ENCODE assay signal across 26 cellular contexts in the genomic region with DNA sequence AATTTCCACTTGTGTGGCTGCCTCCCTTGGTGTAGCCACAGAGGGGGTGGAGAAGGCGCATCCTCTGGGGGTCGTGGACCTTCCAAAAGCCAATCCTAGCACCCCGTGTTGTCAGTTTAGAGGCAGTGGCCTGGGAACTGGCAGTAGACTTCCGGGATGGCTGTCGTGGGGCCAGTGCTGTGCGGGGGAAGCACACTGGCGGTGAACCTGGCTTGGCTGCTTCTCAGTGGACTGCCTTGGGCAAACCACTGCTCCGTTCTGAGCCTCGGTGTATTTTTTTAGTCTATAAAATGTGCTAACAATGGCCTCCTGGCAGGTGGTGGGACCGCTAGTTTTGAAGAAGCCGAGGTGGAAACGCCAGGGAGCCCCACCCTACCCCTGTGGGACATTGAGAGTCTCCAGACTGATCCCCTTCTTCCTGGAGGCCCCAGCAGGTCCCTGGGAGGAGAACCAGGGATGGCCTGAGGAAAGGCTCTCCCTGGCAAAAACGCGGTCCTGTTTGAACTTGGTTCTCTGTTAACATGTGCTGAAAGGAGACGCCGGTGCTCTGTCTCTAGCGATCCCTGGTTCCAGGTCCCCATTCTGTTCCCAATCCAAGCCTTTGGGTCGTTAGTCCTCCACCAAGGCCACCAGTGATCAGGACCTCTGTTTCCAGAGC.
DNase-seq lines count a peak whose midpoint lies in the region; ATAC-seq and TF ChIP-seq lines count a peak whose summit lies in the region.
"Had no signal": no experiment of that assay in that cellular context is flagged by ENCODE, and none has a peak within 500 bp of the region (broad histone marks: within the 10 kb centered on the region; RNA-seq: fewer than 3 reads in every experiment).

No MANE protein-coding gene starts in this region.

- peak overlapping the region; percentile 22 for H3K9ac ChIP-seq in HUES6 (ENCODE audit: low read length)
- H3K9ac ChIP-seq: GM23248 had no signal

- H3K9me3 ChIP-seq in HUES6 (ENCODE audit: control insufficient read depth, insufficient read depth, low read depth, low read length) (no peaks in the 10 kb centered on the region), suprapubic skin (no peaks in the 10 kb centered on the region)
- H3K9me3 ChIP-seq: left ventricle myocardium inferior, sigmoid colon, transverse colon had no signal

- TF ChIP-seq POLR2A in suprapubic skin (IDR thresholded peaks at IDR 0.05), result no peak

- H3K4me3 ChIP-seq in HUES6 (ENCODE audit: low read depth, low read length) (no peak overlapping the region), suprapubic skin (no peak overlapping the region)
- H3K4me3 ChIP-seq: GM23248, left ventricle myocardium inferior, sigmoid colon, transverse colon had no signal

- no peak overlapping the region for H3K4me3 Mint-ChIP-seq in chondrocyte (ENCODE audit: unreplicated experiment)
- H3K4me3 Mint-ChIP-seq in mesothelial cell of epicardium, result no peak overlapping the region
- H3K4me3 Mint-ChIP-seq: activated CD4-positive, alpha-beta T cell treated with anti-CD3 and anti-CD28 coated beads, Interleukin-2, amount 10 ng/mL, durations not matched to agents 7 days and 5 days; activated CD8-positive, alpha-beta memory T cell treated with anti-CD3 and anti-CD28 coated beads, Interleukin-2, amount 10 ng/mL, durations not matched to agents 7 days and 5 days; CD8-positive, alpha-beta T cell; immature natural killer cell; natural killer cell treated with Interleukin-12 subunit alpha and Interleukin-12 subunit beta and Interleukin-15 and Interleukin-18, amount 100 ng/mL, for 72 hours; stimulated activated naive CD8-positive, alpha-beta T cell treated with anti-CD3 and anti-CD28 coated beads, Interleukin-15, amount 100 ng/mL, for 72 hours had no signal

- H3K36me3 Mint-ChIP-seq in chondrocyte (ENCODE audit: low read depth) (no peaks in the 10 kb centered on the region), mesothelial cell of epicardium (no peaks in the 10 kb centered on the region)
- H3K36me3 Mint-ChIP-seq: activated CD8-positive, alpha-beta memory T cell treated with anti-CD3 and anti-CD28 coated beads, Interleukin-2, amount 10 ng/mL, durations not matched to agents 7 days and 5 days; natural killer cell treated with Interleukin-12 subunit alpha and Interleukin-12 subunit beta and Interleukin-15 and Interleukin-18, amount 100 ng/mL, for 72 hours had no signal

- 63% methylated on average over 18 of the region's 18 CpGs for WGBS in suprapubic skin

- H3K27ac ChIP-seq in HUES6 (ENCODE audit: low read depth, low read length) (peak overlapping the region; percentile 16; the same call in 1 of the 2 replicates), suprapubic skin (peak overlapping the region; percentile 4)
- H3K27ac ChIP-seq: GM23248, left ventricle myocardium inferior, sigmoid colon, transverse colon had no signal

- H3K36me3 ChIP-seq in HUES6 (ENCODE audit: control insufficient read depth, insufficient read depth, low read length) (no peaks in the 10 kb centered on the region), suprapubic skin (no peaks in the 10 kb centered on the region)
- H3K36me3 ChIP-seq: left ventricle myocardium inferior, sigmoid colon, transverse colon had no signal

- H3K27me3 ChIP-seq in HUES6 (ENCODE audit: control insufficient read depth, insufficient read depth, low read length), result no peaks in the 10 kb centered on the region
- no peaks in the 10 kb centered on the region for H3K27me3 ChIP-seq in suprapubic skin
- H3K27me3 ChIP-seq: sigmoid colon, transverse colon had no signal

- H3K9me3 Mint-ChIP-seq in chondrocyte (ENCODE audit: low read depth) (no peaks in the 10 kb centered on the region), mesothelial cell of epicardium (no peaks in the 10 kb centered on the region)
- H3K9me3 Mint-ChIP-seq: activated CD4-positive, alpha-beta T cell treated with anti-CD3 and anti-CD28 coated beads, Interleukin-2, amount 10 ng/mL, durations not matched to agents 7 days and 5 days; CD8-positive, alpha-beta T cell; immature natural killer cell; natural killer cell treated with Interleukin-12 subunit alpha and Interleukin-12 subunit beta and Interleukin-15 and Interleukin-18, amount 100 ng/mL, for 72 hours; stimulated activated naive CD8-positive, alpha-beta T cell treated with anti-CD3 and anti-CD28 coated beads, Interleukin-15, amount 100 ng/mL, for 72 hours had no signal

- H3K27me3 Mint-ChIP-seq in chondrocyte (ENCODE audit: low read depth) (no peaks in the 10 kb centered on the region), mesothelial cell of epicardium (ENCODE audit: low read depth) (no peaks in the 10 kb centered on the region)
- H3K27me3 Mint-ChIP-seq: activated CD4-positive, alpha-beta T cell treated with anti-CD3 and anti-CD28 coated beads, Interleukin-2, amount 10 ng/mL, durations not matched to agents 7 days and 5 days; activated CD8-positive, alpha-beta memory T cell treated with anti-CD3 and anti-CD28 coated beads, Interleukin-2, amount 10 ng/mL, durations not matched to agents 7 days and 5 days; natural killer cell treated with Interleukin-12 subunit alpha and Interleukin-12 subunit beta and Interleukin-15 and Interleukin-18, amount 100 ng/mL, for 72 hours; stimulated activated naive CD8-positive, alpha-beta T cell treated with anti-CD3 and anti-CD28 coated beads, Interleukin-15, amount 100 ng/mL, for 72 hours had no signal

- no peak for ATAC-seq in activated CD4-positive, CD25-positive, alpha-beta regulatory T cell treated with anti-CD3 and anti-CD28 coated beads, Interleukin-2, amount 50 U/mL, for 24 hours
- ATAC-seq in HG03139 (IDR thresholded peaks at IDR 0.05; ENCODE audit: unreplicated experiment), result no peak
- ATAC-seq: activated CD8-positive, alpha-beta memory T cell treated with anti-CD3 and anti-CD28 coated beads, Interleukin-2, amount 10 ng/mL, durations not matched to agents 7 days and 5 days; CD8-positive, alpha-beta T cell; natural killer cell treated with Interleukin-12 subunit alpha and Interleukin-12 subunit beta and Interleukin-15 and Interleukin-18, amount 100 ng/mL, for 72 hours; stimulated activated naive CD8-positive, alpha-beta T cell treated with anti-CD3 and anti-CD28 coated beads, Interleukin-15, amount 100 ng/mL, for 72 hours had no signal

- no peak for TF ChIP-seq CTCF in chondrocyte (IDR thresholded peaks at IDR 0.05)
- TF ChIP-seq CTCF in mesothelial cell of epicardium (IDR thresholded peaks at IDR 0.05; ENCODE audit: unreplicated experiment), result no peak
- TF ChIP-seq CTCF in suprapubic skin (IDR thresholded peaks at IDR 0.05), result no peak

- no peak for TF ChIP-seq EP300 in suprapubic skin (IDR thresholded peaks at IDR 0.05)

- H3K4me1 ChIP-seq in HUES6 (ENCODE audit: control insufficient read depth, insufficient read depth, low read length) (peaks cover 13% of the 10 kb centered on the region), suprapubic skin (peaks cover 39% of the 10 kb centered on the region)

- H3K4me1 Mint-ChIP-seq in chondrocyte (ENCODE audit: low read depth), result peaks cover 39% of the 10 kb centered on the region
- H3K4me1 Mint-ChIP-seq in mesothelial cell of epicardium, result peaks cover 18% of the 10 kb centered on the region

- H3K27ac Mint-ChIP-seq in chondrocyte (ENCODE audit: unreplicated experiment) (peak overlapping the region; percentile 8), mesothelial cell of epicardium (peak overlapping the region; percentile 61)
- H3K27ac Mint-ChIP-seq: activated CD8-positive, alpha-beta memory T cell treated with anti-CD3 and anti-CD28 coated beads, Interleukin-2, amount 10 ng/mL, durations not matched to agents 7 days and 5 days; CD8-positive, alpha-beta T cell had no signal

- no peak for DNase-seq in chondrocyte (ENCODE audit: low spot score)
- DNase-seq in mesothelial cell of epicardium (ENCODE audit: low spot score in 2 of 2, unreplicated experiment in 2 of 2), result no peak
- DNase-seq in suprapubic skin (ENCODE audit: low spot score in 2 of 2), result no peak
- no peak for DNase-seq in NCI-H748 (lab: John Stamatoyannopoulos, UW; ENCODE audit: unreplicated experiment)
- DNase-seq in T1000 (lab: John Stamatoyannopoulos, UW), result no peak
- DNase-seq: activated CD4-positive, alpha-beta T cell treated with anti-CD3 and anti-CD28 coated beads, Interleukin-2, amount 10 ng/mL, durations not matched to agents 7 days and 5 days; activated CD8-positive, alpha-beta memory T cell treated with anti-CD3 and anti-CD28 coated beads, Interleukin-2, amount 10 ng/mL, durations not matched to agents 7 days and 5 days; activated naive CD4-positive, alpha-beta T cell treated with anti-CD3 and anti-CD28 coated beads, Interleukin-2, amount 50 U/mL, for 16 hours; anterior cingulate cortex; CD8-positive, alpha-beta T cell; dermis blood vessel endothelial cell; DMS153; GM23248; immature natural killer cell; left ventricle myocardium inferior; NCI-H1092; NCI-H187; NCI-H774; sigmoid colon; stimulated activated CD4-positive, alpha-beta T cell treated with anti-CD3 and anti-CD28 coated beads, Interleukin-15, amount 100 ng/mL, for 24 hours; stimulated activated naive CD8-positive, alpha-beta T cell treated with anti-CD3 and anti-CD28 coated beads, Interleukin-15, amount 100 ng/mL, for 72 hours; transverse colon had no signal
